In the genomic region with DNA sequence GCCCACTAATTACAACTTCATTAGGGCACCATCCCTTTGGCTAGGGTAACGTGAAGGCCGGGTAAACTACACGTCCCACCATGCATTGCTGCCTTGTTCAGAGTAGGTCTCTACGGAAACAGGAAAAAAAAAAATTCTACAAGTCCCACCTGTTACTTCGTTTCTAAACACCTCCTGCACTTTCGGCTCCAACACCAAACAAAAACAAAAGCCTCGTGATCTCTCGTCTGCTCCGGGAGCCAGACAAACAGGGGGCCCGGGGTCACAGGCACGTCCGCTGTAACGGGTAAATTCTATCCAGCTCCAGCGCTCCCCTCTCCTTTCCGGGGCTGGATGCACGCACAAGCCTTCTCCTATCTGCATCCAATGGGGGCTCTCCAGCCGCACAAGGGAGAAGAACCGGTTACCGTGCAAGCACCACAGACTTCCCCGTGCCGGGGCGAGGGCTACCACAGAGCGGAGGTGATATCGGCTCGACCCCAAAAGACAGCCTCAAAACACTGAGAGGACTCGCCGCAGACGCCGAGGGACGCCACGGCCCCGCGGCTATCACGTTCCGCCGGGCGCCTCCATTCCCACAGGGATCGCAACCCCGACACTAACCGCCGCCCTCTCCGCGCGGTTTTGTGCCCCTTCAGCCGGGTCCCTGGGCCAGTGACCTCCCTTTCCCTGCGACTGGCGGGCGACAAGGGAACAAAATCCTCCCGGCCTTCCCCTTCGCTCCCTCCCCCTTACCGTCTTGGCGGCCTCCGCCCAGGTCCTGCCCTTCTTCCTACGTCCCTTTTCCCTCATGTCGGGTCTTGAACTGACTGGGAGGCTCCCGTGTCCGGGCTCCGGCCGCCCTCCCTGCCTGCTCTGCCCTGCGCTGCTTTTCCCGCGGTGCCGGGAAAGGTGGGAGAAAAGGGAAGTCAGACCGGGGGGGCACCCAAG, we compare ENCODE assay signal across 8 cellular contexts. TPM values are rescaled to one million over a fixed set of nuclear protein-coding genes. Genes with fewer than 3 reads are reported as not detected.
DNase-seq lines count a peak whose midpoint lies in the region; ATAC-seq and TF ChIP-seq lines count a peak whose summit lies in the region.

No MANE protein-coding gene starts in this region.

- DNase-seq in A673 (ENCODE audit: low spot score): peak; percentile 71
- DNase-seq in NCI-H345 treated with DMSO at 0.1 percent for 48 hours (lab: John Stamatoyannopoulos, UW; ENCODE audit: unreplicated experiment): peak; percentile 80
- DNase-seq in activated CD4-positive, alpha-beta T cell treated with anti-CD3 and anti-CD28 coated beads for 48 hours: peak; percentile 61
- peak; percentile 69 for DNase-seq in colonic mucosa
- DNase-seq in left lobe of liver (ENCODE audit: low spot score): peak; percentile 59
- peak; percentile 32 to 38 for DNase-seq in stimulated activated CD4-positive, alpha-beta T cell treated with anti-CD3 and anti-CD28 coated beads, Interleukin-2, amount 100 ng/mL, for 48 hours

- H3K36me3 ChIP-seq in A673 (ENCODE audit: insufficient read depth, low read length, poor library complexity, severe bottlenecking) (no peaks in the 10 kb centered on the region), colonic mucosa (no peaks in the 10 kb centered on the region)

- peak overlapping the region; percentile 82 to 95 for H3K9ac ChIP-seq in colonic mucosa (ENCODE audit: low read depth in 2 of 2, low read length in 2 of 2)

- H3K4me3 ChIP-seq in A673 (ENCODE audit: low read depth, low read length, poor library complexity, severe bottlenecking) (peak overlapping the region; percentile 97), colonic mucosa (peak overlapping the region; percentile 90)

- POLR2A ChIA-PET in A673 (lab: Charles Lee; ENCODE audit: low non-redundant PET): interaction anchor here (0.6 kb wide), 1 partner anchor 390 kb away, joined by 12 read pairs; no protein-coding TSS in a partner anchor

- ATAC-seq in GM18867 (IDR thresholded peaks at IDR 0.05; ENCODE audit: unreplicated experiment) (peak; percentile 49), HG03139 (IDR thresholded peaks at IDR 0.05; ENCODE audit: unreplicated experiment) (peak; percentile 28), left lobe of liver (peak; percentile 48)

- H3K27me3 ChIP-seq in A673 (replicated peaks; ENCODE audit: insufficient read depth, low read depth, low read length, poor library complexity) (no peaks in the 10 kb centered on the region), colonic mucosa (no peaks in the 10 kb centered on the region)

- peak overlapping the region; percentile 92 for H3K27ac ChIP-seq in A673 (ENCODE audit: low read depth, low read length, poor library complexity, severe bottlenecking)
- peak overlapping the region; percentile 97 for H3K27ac ChIP-seq in colonic mucosa

- CTCF ChIA-PET in A673 (lab: Charles Lee): interaction anchor here (0.5 to 0.6 kb wide), 2 partner anchors 12 to 94 kb away, joined by 3 to 4 read pairs; no protein-coding TSS in a partner anchor

- BruUV-seq in A673 (replicated peaks; lab: Mats Ljungman, UMichigan): no TSS peak

- H3K4me1 ChIP-seq in A673 (ENCODE audit: insufficient read depth, low read length, poor library complexity, severe bottlenecking) (peaks cover 20% of the 10 kb centered on the region), colonic mucosa (peaks cover 10% of the 10 kb centered on the region)

- TF ChIP-seq CTCF in A673 (conservative IDR thresholded peaks at IDR 0.05; ENCODE audit: low read depth, low read length) (no peak), colonic mucosa (IDR thresholded peaks at IDR 0.05) (no peak)

- no peaks in the 10 kb centered on the region for H3K9me3 ChIP-seq in A673 (ENCODE audit: low read depth, low read length, poor library complexity, severe bottlenecking)
- H3K9me3 ChIP-seq in colonic mucosa: no peaks in the 10 kb centered on the region

- intact Hi-C loops in A673 (cut with micrococcal nuclease; ENCODE audit: unreplicated experiment) (no loop called here), colonic mucosa (cut with DNase I) (no loop called here)

RNA-seq across cellular contexts. Expression of a gene that starts 0.6 kb away (rescaled TPM):
- total RNA-seq in A673 (2021) (32.8 and 34.5 TPM in 2 replicates), colonic mucosa (10 to 100 TPM; 28.6 to 32.7 TPM), left lobe of liver (11.0 TPM)

Comparison
In these comparisons a context has a peak if more than half of its experiments do, and no peak if none do; other contexts are left out.
1. Peak in every context shown above with its lines: DNase-seq, ATAC-seq, H3K4me3 ChIP-seq and H3K27ac ChIP-seq.